Comparison of ENCODE assay signal across 17 cellular contexts in the genomic region with DNA sequence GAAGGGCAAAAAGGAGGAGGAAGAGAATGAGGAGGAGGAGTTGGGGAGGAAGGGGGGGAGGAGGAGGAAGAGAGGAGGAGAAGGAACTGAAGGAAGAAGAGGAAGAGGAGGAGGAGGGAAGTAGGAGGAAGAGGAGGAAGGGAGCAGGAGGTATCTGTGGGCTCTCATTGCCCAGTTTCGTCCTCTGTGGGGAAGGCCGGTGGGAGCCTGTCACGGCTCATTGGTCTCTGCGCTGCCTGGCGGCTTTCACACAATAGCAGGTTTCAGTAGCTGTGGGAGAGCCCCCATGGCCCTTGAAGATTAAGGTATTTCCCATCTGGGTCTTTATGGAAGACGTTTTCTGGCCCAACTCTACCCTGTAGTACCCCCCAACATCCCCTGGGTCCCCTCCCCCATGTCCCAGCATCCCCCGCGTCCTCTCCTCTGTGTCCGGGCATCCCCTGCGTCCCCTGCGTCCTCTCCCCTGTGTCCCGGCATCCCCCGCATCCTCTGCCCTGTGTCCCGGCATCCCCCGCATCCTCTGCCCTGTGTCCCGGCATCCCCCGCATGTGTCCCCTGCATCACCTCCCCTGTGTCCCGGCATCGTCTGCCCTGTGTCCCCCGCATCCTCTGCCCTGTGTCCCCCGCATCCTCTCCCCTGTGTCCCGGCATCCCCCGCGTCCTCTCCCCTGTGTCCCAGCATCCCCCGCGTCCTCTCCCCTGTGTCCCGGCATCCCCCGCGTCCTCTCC.
DNase-seq lines count a peak whose midpoint lies in the region; ATAC-seq, FAIRE-seq and TF ChIP-seq lines count a peak whose summit lies in the region.
"Had no signal": no experiment of that assay in that cellular context is flagged by ENCODE, and none has a peak within 500 bp of the region (broad histone marks: within the 10 kb centered on the region; RNA-seq: fewer than 3 reads in every experiment).

No MANE protein-coding gene starts in this region.

- no peak overlapping the region for H3K4me3 Mint-ChIP-seq in effector memory CD8-positive, alpha-beta T cell

- no peak overlapping the region for H3K4me3 ChIP-seq in GM12864 (ENCODE audit: low read depth, low read length)
- H3K4me3 ChIP-seq: upper lobe of left lung had no signal

- peaks cover 29 to 74% of the 10 kb centered on the region in 2 donors for H3K27me3 Mint-ChIP-seq in effector memory CD8-positive, alpha-beta T cell

- TF ChIP-seq CTCF in GM12864 (IDR thresholded peaks at IDR 0.05; ENCODE audit: low read depth, low read length, missing control alignments) = no peak

- no peaks in the 10 kb centered on the region for H3K9me3 Mint-ChIP-seq in effector memory CD8-positive, alpha-beta T cell

- DNase-seq in GM12864 (ENCODE audit: low read depth) = peak; percentile 18
- DNase-seq in GM19239 (ENCODE audit: insufficient read length, low spot score) = peak; percentile 46
- DNase-seq in mesenteric fat pad (ENCODE audit: low spot score) = peak; percentile 43
- no peak for DNase-seq in frontal cortex (ENCODE audit: low spot score in 2 of 2)
- no peak for DNase-seq in NCI-H2227 treated with DMSO at 0.1 percent for 48 hours (lab: John Stamatoyannopoulos, UW)
- DNase-seq in effector memory CD8-positive, alpha-beta T cell = no peak
- no peak for DNase-seq in D341Med (ENCODE audit: low spot score)
- DNase-seq: activated CD4-positive, alpha-beta T cell treated with anti-CD3 and anti-CD28 coated beads for 48 hours; activated T-cell treated with anti-CD3 and anti-CD28 coated beads, Interleukin-2, amount 50 U/mL, for 48 hours; central memory CD4-positive, alpha-beta T cell; DMS79 treated with DMSO at 0.1 percent for 48 hours; Kasumi-1; kidney glomerular epithelial cell; NCI-H1694 treated with DMSO at 0.1 percent for 48 hours; NCI-H748 treated with DMSO at 0.1 percent for 48 hours had no signal

- H3K4me1 Mint-ChIP-seq in effector memory CD8-positive, alpha-beta T cell (ENCODE audit: low read depth in 2 of 2) = no peaks in the 10 kb centered on the region

- peak; percentile 63 for ATAC-seq in HG03103 (IDR thresholded peaks at IDR 0.05; ENCODE audit: low read depth, unreplicated experiment)
- no peak for ATAC-seq in effector memory CD8-positive, alpha-beta T cell (replicated peaks)

- H3K27ac Mint-ChIP-seq in effector memory CD8-positive, alpha-beta T cell = no peak overlapping the region

- peaks cover 2% of the 10 kb centered on the region for H3K36me3 Mint-ChIP-seq in effector memory CD8-positive, alpha-beta T cell (ENCODE audit: insufficient read depth)

- FAIRE-seq in GM19239 (lab: Jason Lieb, UNC) = no peak
- no peak for FAIRE-seq in frontal cortex (lab: Jason Lieb, UNC)

Comparison
In these comparisons a context has a peak if more than half of its experiments do, and no peak if none do; other contexts are left out.
1. DNase-seq: peak in GM12864 (single experiment), GM19239 (single experiment) and mesenteric fat pad (single experiment); none in frontal cortex (0 of 2), NCI-H2227 treated with DMSO at 0.1 percent for 48 hours (single experiment), effector memory CD8-positive, alpha-beta T cell (0 of 3) and D341Med (single experiment).